ENCODE assay signal across 8 cellular contexts in genomic region chr2:238738917-238739316, GRCh38.
"Had no signal": no experiment of that assay in that cellular context is flagged by ENCODE, and none has a peak within 500 bp of the region (broad histone marks: within the 10 kb centered on the region; RNA-seq: fewer than 3 reads in every experiment).

No MANE protein-coding gene starts in this region.

- DNase-seq: GDM1, GF-D8 had no signal

- FAIRE-seq: G401.6, GM12878, GM12891, GM12892, GM18507, GM19239 had no signal

- H3K4me3 ChIP-seq: GM12878 had no signal

- ATAC-seq: GM12878 had no signal
